In the genomic region with DNA sequence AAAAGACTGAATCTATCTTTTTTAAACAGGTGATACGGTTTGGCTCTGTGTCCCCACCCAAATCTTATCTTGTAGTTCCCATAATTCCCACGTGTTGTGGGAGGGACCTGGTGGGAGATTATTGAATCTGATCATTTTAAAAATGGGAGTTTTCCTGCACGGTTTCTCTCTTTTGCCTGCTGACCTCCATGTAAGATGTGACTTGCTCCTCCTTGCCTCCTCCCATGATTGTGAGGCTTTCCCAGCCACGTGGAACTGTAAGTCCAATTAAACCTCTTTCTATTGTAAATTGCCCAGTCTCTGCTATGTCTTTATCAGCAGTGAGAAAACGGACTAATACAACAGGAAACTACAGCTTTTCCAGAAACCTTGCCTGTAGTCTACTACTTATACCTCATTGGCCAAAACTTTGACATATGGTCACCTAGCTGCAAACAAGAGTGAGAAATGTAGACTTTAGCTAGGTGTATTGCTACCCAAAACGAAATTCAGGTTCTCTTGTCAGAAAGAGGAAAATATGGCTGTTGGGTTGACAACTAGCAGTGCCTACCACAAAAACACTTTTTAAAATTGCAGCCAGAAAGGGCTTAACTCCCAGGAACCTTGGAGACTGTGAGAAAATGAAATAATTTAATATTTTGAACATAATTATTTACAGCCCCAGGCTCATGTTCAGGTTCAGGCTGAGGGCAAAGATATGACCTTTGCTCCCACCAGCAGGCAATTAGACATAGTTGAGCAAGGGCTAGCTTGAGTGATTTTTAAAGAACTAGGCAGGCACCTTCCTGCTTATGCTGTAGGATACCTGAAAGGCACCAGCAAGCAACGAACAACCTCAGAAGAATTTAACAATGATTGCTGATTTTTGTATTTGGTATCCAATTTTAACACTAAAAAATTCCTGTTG, we compare ENCODE assay signal across 19 cellular contexts.
"Had no signal": no experiment of that assay in that cellular context is flagged by ENCODE, and none has a peak within 500 bp of the region (broad histone marks: within the 10 kb centered on the region; RNA-seq: fewer than 3 reads in every experiment).

No MANE protein-coding gene starts in this region.

- H3K27ac ChIP-seq: dorsolateral prefrontal cortex, left ventricle myocardium inferior, lower lobe of right lung, neural progenitor cell, parathyroid adenoma, sigmoid colon, spleen, testis, tibial artery had no signal

- H3K27me3 ChIP-seq: sigmoid colon, testis had no signal

- H3K9ac ChIP-seq: neural progenitor cell, parathyroid adenoma had no signal

- H3K36me3 ChIP-seq: left ventricle myocardium inferior, lower lobe of right lung, neural progenitor cell, sigmoid colon, spleen, tibial artery had no signal

- H3K4me1 ChIP-seq: left ventricle myocardium inferior, lower lobe of right lung, neural progenitor cell, parathyroid adenoma, sigmoid colon, spleen, testis, tibial artery had no signal

- ATAC-seq: lower lobe of right lung; natural killer cell treated with Interleukin-12 subunit alpha and Interleukin-12 subunit beta and Interleukin-15 and Interleukin-18, amount 100 ng/mL, for 72 hours; stimulated activated memory B cell treated with anti-CD40 and anti-IgM and Interleukin-4, amounts not matched to agents 10 μg/mL and 1 μg/mL and 100 μg/mL, for 72 hours; stimulated activated naive CD8-positive, alpha-beta T cell treated with anti-CD3 and anti-CD28 coated beads, Interleukin-15, Interleukin-2, amounts not matched to agents 100 U/mL and 50 U/mL, for 24 hours had no signal

- H3K9me3 ChIP-seq: left ventricle myocardium inferior, lower lobe of right lung, sigmoid colon, spleen, testis, tibial artery had no signal

- FAIRE-seq: colon, frontal cortex, keratinocyte had no signal

- DNase-seq: dorsolateral prefrontal cortex; effector CD4-positive, alpha-beta T cell; left ventricle myocardium inferior; lower lobe of right lung; naive B cell; sigmoid colon; spleen; stimulated activated CD4-positive, alpha-beta T cell treated with anti-CD3 and anti-CD28 coated beads, Interleukin-4, amount 100 ng/mL, for 4 hours; stimulated activated naive CD8-positive, alpha-beta T cell treated with anti-CD3 and anti-CD28 coated beads, Interleukin-15, Interleukin-2, amounts not matched to agents 100 U/mL and 50 U/mL, for 24 hours; substantia nigra; testis; tibial artery had no signal

- H3K4me3 ChIP-seq: dorsolateral prefrontal cortex, left ventricle myocardium inferior, lower lobe of right lung, neural progenitor cell, sigmoid colon, spleen, testis, tibial artery had no signal
